Comparison of ENCODE assay signal across 8 cellular contexts in genomic region chr4:41214158-41215146, GRCh38. TPM values are rescaled to one million over a fixed set of nuclear protein-coding genes. Genes with fewer than 3 reads are reported as not detected.
A peak's percentile ranks its signal among the peaks of the same experiment; 100 is the strongest.
DNase-seq lines count a peak whose midpoint lies in the region; ATAC-seq and TF ChIP-seq lines count a peak whose summit lies in the region.

Gene APBB2 (minus strand): TSS chr4:41214542. CDS start chr4:41033254, 181,288 bp downstream.

- H3K36me3 ChIP-seq in muscle layer of duodenum (ENCODE audit: control insufficient read depth in 1 of 2, insufficient read depth in 2 of 2, low read length in 2 of 2), result no peaks in the 10 kb centered on the region

- peak; percentile 39 for ATAC-seq in GM19467 (IDR thresholded peaks at IDR 0.05; ENCODE audit: unreplicated experiment)
- peak; percentile 28 for ATAC-seq in HG03575 (IDR thresholded peaks at IDR 0.05; ENCODE audit: extremely low read depth, insufficient number of reproducible peaks, low FRiP score, unreplicated experiment)

- peaks cover 3 to 24% of the 10 kb centered on the region in 2 donors for H3K4me1 ChIP-seq in muscle layer of duodenum (ENCODE audit: control insufficient read depth in 1 of 2, insufficient read depth in 2 of 2, low read length in 2 of 2)

- peak; percentile 98 for DNase-seq in DMS 273 (lab: John Stamatoyannopoulos, UW; ENCODE audit: unreplicated experiment)
- peak; percentile 73 for DNase-seq in NCI-H748 treated with DMSO at 0.1 percent for 48 hours (lab: John Stamatoyannopoulos, UW)
- peak; percentile 26 for DNase-seq in activated T-cell treated with anti-CD3 and anti-CD28 coated beads, Interleukin-2, amount 50 U/mL, for 1 hour
- DNase-seq in fibroblast of gingiva (ENCODE audit: low read depth), result peak; percentile 97

- peak within 1 kb of the TSS; percentile 10 for H3K27ac ChIP-seq in muscle layer of duodenum (ENCODE audit: low read length)

- H3K9me3 ChIP-seq in muscle layer of duodenum (ENCODE audit: control insufficient read depth in 1 of 2, low read length in 2 of 2), result no peaks in the 10 kb centered on the region

- no peak for TF ChIP-seq CTCF in subcutaneous adipose tissue (IDR thresholded peaks at IDR 0.05; ENCODE audit: low read depth)

- no peaks in the 10 kb centered on the region for H3K27me3 ChIP-seq in muscle layer of duodenum (ENCODE audit: low read depth, low read length)

- H3K4me3 ChIP-seq in muscle layer of duodenum (ENCODE audit: low read depth in 1 of 2, low read length in 2 of 2), result peak within 1 kb of the TSS; percentile 67 to 72

RNA-seq across cellular contexts. Expression of gene APBB2, which starts in this region (rescaled TPM):
- total RNA-seq in subcutaneous adipose tissue, result 100 to 1,000 TPM in 2 of 4 donors, 10 to 100 TPM in 2; 55.6 to 181 (median 124) TPM

Comparison
In these comparisons a context has a peak if more than half of its experiments do, and no peak if none do; other contexts are left out.
1. Peak in every context shown above with its lines: DNase-seq, ATAC-seq, H3K4me3 ChIP-seq and H3K27ac ChIP-seq.
2. DNase-seq: peak in every context shown above with its lines; median percentile 98 in DMS 273; 97 in fibroblast of gingiva; 73 in NCI-H748 treated with DMSO at 0.1 percent for 48 hours; 26 in activated T-cell treated with anti-CD3 and anti-CD28 coated beads, Interleukin-2, amount 50 U/mL, for 1 hour.